ENCODE assay signal across 23 cellular contexts in the genomic region with DNA sequence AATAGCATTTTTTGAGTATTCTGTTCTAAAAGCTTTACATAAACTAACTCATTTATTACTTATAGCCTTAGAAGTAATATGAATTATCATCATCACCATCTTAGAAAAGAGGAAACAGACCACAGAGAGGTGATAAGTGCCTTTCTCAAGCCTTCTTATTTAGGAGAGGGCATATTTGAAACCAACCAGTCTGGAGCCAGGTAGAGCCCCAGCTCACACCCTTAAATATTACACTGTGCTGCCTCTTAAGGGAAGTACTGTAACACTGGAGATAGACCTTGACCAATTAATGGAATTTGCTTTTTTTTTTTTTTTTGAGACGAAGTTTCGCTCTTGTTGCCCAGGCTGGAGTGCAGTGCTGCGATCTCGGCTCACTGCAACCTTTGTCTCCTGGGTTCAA. TPM values are rescaled to one million over a fixed set of nuclear protein-coding genes. Genes with fewer than 3 reads are reported as not detected.
"Had no signal": no experiment of that assay in that cellular context is flagged by ENCODE, and none has a peak within 500 bp of the region (broad histone marks: within the 10 kb centered on the region; RNA-seq: fewer than 3 reads in every experiment).

No MANE protein-coding gene starts in this region.

- H3K27me3 ChIP-seq: ascending aorta, sigmoid colon had no signal

- H3K27ac Mint-ChIP-seq: activated naive CD4-positive, alpha-beta T cell treated with anti-CD3 and anti-CD28 coated beads, Interleukin-2, amount 50 U/mL, for 24 hours; activated T-cell treated with anti-CD3 and anti-CD28 coated beads, Interleukin-2, amount 50 U/mL, for 72 hours had no signal

- H3K4me3 ChIP-seq: ascending aorta, prostate gland, sigmoid colon, spleen had no signal

- H3K4me1 ChIP-seq: prostate gland had no signal

- H3K36me3 ChIP-seq: ascending aorta, prostate gland, sigmoid colon, spleen, WERI-Rb-1 had no signal

- H3K27ac ChIP-seq: ascending aorta, prostate gland, spleen, WERI-Rb-1 had no signal

- H3K9me3 ChIP-seq: ascending aorta, prostate gland, sigmoid colon, spleen had no signal

- H3K9me3 Mint-ChIP-seq: activated naive CD4-positive, alpha-beta T cell treated with anti-CD3 and anti-CD28 coated beads, Interleukin-2, amount 50 U/mL, for 24 hours; activated T-cell treated with anti-CD3 and anti-CD28 coated beads, Interleukin-2, amount 50 U/mL, for 72 hours had no signal

- H3K36me3 Mint-ChIP-seq: activated naive CD4-positive, alpha-beta T cell treated with anti-CD3 and anti-CD28 coated beads, Interleukin-2, amount 50 U/mL, for 24 hours had no signal

- ATAC-seq: activated T-cell treated with anti-CD3 and anti-CD28 coated beads, Interleukin-2, amount 50 U/mL, for 72 hours had no signal

- DNase-seq: activated CD4-positive, alpha-beta T cell treated with anti-CD3 and anti-CD28 coated beads, Interleukin-2, amount 50 U/mL, for 4 hours; activated gamma-delta T cell; activated T-cell treated with anti-CD3 and anti-CD28 coated beads, Interleukin-2, amount 50 U/mL, for 72 hours; cerebellar nuclear complex; cortex of kidney; erythroblast; head of caudate nucleus; sigmoid colon; spleen; stimulated activated CD8-positive, alpha-beta memory T cell treated with anti-CD3 and anti-CD28 coated beads, Interleukin-4, amount 100 ng/mL, for 48 hours; stimulated activated naive CD4-positive, alpha-beta T cell; T-helper 1 cell; T-helper 9 cell; WERI-Rb-1 had no signal

- H3K4me3 Mint-ChIP-seq: activated naive CD4-positive, alpha-beta T cell treated with anti-CD3 and anti-CD28 coated beads, Interleukin-2, amount 50 U/mL, for 24 hours; activated T-cell treated with anti-CD3 and anti-CD28 coated beads, Interleukin-2, amount 50 U/mL, for 72 hours; neural crest cell had no signal

RNA-seq across cellular contexts. Expression of a gene that starts 2.3 kb away (rescaled TPM):
- total RNA-seq: ascending aorta had no signal

RNA-seq across cellular contexts. Expression of a gene that starts 10.4 kb away (rescaled TPM):
- total RNA-seq: activated CD8-positive, alpha-beta memory T cell treated with anti-CD3 and anti-CD28 coated beads for 36 hours; ascending aorta; frontal cortex; lung microvascular endothelial cell; myocyte; neural crest cell had no signal
- polyA plus RNA-seq: adipose tissue, sigmoid colon had no signal

RNA-seq across cellular contexts. Expression of a gene that starts 13.7 kb away (rescaled TPM):
- total RNA-seq: activated CD8-positive, alpha-beta memory T cell treated with anti-CD3 and anti-CD28 coated beads for 36 hours; lung microvascular endothelial cell; myocyte; neural crest cell had no signal
